In the genomic region with DNA sequence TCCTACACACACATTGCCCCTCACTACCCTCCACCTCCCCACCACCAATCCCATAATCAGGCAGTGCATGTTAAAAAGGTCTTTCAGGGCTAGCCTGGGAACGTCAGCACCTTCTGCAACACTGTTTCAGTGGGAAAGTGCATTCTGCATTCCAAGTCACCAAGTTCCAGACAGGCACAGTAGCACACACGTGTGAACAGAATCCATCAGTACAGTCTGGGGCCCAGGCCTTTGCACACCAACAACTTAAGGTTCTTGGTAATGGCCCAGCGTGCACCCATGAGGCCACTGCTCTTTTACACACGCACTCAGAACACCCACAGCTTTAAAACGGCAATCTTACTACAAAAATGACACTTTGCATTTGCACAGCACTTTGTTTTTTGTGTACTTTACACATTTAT, we compare ENCODE assay signal across 8 cellular contexts. TPM values are rescaled to one million over a fixed set of nuclear protein-coding genes. Genes with fewer than 3 reads are reported as not detected.
DNase-seq lines count a peak whose midpoint lies in the region; ATAC-seq and TF ChIP-seq lines count a peak whose summit lies in the region.

No MANE protein-coding gene starts in this region.

- H4K20me1 ChIP-seq in GM23248 (ENCODE audit: insufficient read depth), result no peaks in the 10 kb centered on the region

- POLR2A ChIA-PET in T-cell (lab: Charles Lee), result no interaction called here

- H3K4me3 Mint-ChIP-seq in T-cell, result peak overlapping the region; percentile 84 to 96 (median 85)

- H3K27me3 Mint-ChIP-seq in T-cell, result peaks cover 0 to 4% of the 10 kb centered on the region in 2 donors

- H3K27me3 ChIP-seq in GM23248 (replicated peaks; ENCODE audit: insufficient read depth), result no peaks in the 10 kb centered on the region
- no peaks in the 10 kb centered on the region for H3K27me3 ChIP-seq in skeletal muscle satellite cell (ENCODE audit: control insufficient read depth, insufficient read depth, low read length)

- peak overlapping the region; percentile 100 for H3K27ac ChIP-seq in GM23248

- ATAC-seq in T-cell (replicated peaks in 1 of 4) (no peak), HG03571 (IDR thresholded peaks at IDR 0.05; ENCODE audit: unreplicated experiment) (no peak)

- H3K4me1 ChIP-seq in GM23248 (ENCODE audit: insufficient read depth), result peaks cover 44% of the 10 kb centered on the region
- peaks cover 50% of the 10 kb centered on the region for H3K4me1 ChIP-seq in skeletal muscle satellite cell (ENCODE audit: control insufficient read depth, insufficient read depth, low read length)

- peak overlapping the region; percentile 95 for H3K4me3 ChIP-seq in GM23248
- peak overlapping the region; percentile 98 for H3K4me3 ChIP-seq in fibroblast of pulmonary artery (replicated peaks; ENCODE audit: low read depth, low read length)
- peak overlapping the region; percentile 81 for H3K4me3 ChIP-seq in skeletal muscle satellite cell (ENCODE audit: low read length)

- CTCF ChIA-PET in T-cell (lab: Charles Lee), result no interaction called here

- peaks cover 42% of the 10 kb centered on the region for H3K36me3 ChIP-seq in GM23248 (ENCODE audit: low read depth)
- H3K36me3 ChIP-seq in skeletal muscle satellite cell (ENCODE audit: insufficient read depth, low read length), result peaks cover 48% of the 10 kb centered on the region

- DNase-seq in GM23248, result peak; percentile 60
- DNase-seq in T-cell, result no peak
- no peak for DNase-seq in fibroblast of pulmonary artery (ENCODE audit: low read depth)
- no peak for DNase-seq in hepatic stellate cell (ENCODE audit: low spot score)
- no peak for DNase-seq in NCI-H1930 (lab: John Stamatoyannopoulos, UW)
- DNase-seq in MV-4-11 (lab: John Stamatoyannopoulos, UW), result no peak

- peak overlapping the region; percentile 77 to 90 for H3K27ac Mint-ChIP-seq in T-cell

- H3K9me3 Mint-ChIP-seq in T-cell, result no peaks in the 10 kb centered on the region

- H3F3A ChIP-seq in GM23248 (ENCODE audit: insufficient read depth), result peaks cover 76% of the 10 kb centered on the region

- no peak overlapping the region for H2AFZ ChIP-seq in GM23248

- 1 to 2% methylated on average over 5 of the region's 5 CpGs for WGBS in GM23248 (ENCODE audit: low coverage in 1 of 2, low lambda C conversion rate in 2 of 2, missing lambda C conversion rate in 2 of 2), 2 experiments

- H3K9ac ChIP-seq in GM23248 (peak overlapping the region; percentile 99), skeletal muscle satellite cell (ENCODE audit: low read depth, low read length) (peak overlapping the region; percentile 100)

- TF ChIP-seq CTCF in fibroblast of pulmonary artery (IDR thresholded peaks at IDR 0.05; ENCODE audit: low read length, missing control alignments), result no peak

- no peaks in the 10 kb centered on the region for H3K9me2 ChIP-seq in GM23248 (ENCODE audit: insufficient read depth)

- in situ Hi-C loops in GM23248 (cut with MboI), result no loop called here

- peaks cover 72% of the 10 kb centered on the region for H3K79me2 ChIP-seq in GM23248 (ENCODE audit: insufficient read depth)

- H3K4me2 ChIP-seq in GM23248 (ENCODE audit: unreplicated experiment) (peak overlapping the region; percentile 100), skeletal muscle satellite cell (ENCODE audit: low read length) (peak overlapping the region; percentile 85)

- H3K9me3 ChIP-seq in GM23248 (ENCODE audit: low read depth), result no peaks in the 10 kb centered on the region
- no peaks in the 10 kb centered on the region for H3K9me3 ChIP-seq in skeletal muscle satellite cell (replicated peaks; ENCODE audit: low read length)

- H3K36me3 Mint-ChIP-seq in T-cell, result peaks cover 21% of the 10 kb centered on the region

- H3K4me1 Mint-ChIP-seq in T-cell, result peaks cover 42 to 64% (median 48%) of the 10 kb centered on the region in 3 donors

RNA-seq across cellular contexts. Expression of gene ANXA2, which starts 1.2 kb away (rescaled TPM):
- total RNA-seq in GM23248 (2014; rRNA removed; shearing (Covaris generic)), result 4,470 and 4,692 TPM in 2 replicates
- 6,052 and 6,251 TPM in 2 replicates for polyA plus RNA-seq in GM23248 (2016; fragmentation: Nextera tagmentation; extraction: Ambion mirVana)
- 100 to 1,000 TPM in 4 of 5 donors, 10 to 100 TPM in 1; 59.4 to 223 (median 159) TPM for total RNA-seq in T-cell
- 4,583 and 5,218 TPM in 2 replicates for total RNA-seq in skeletal muscle satellite cell (2012; rRNA removed)

Comparison
In these comparisons a context has a peak if more than half of its experiments do, and no peak if none do; other contexts are left out.
1. RNA of gene ANXA2, which starts 1.2 kb away (total RNA-seq): 4,470 to 4,692 TPM in GM23248; 59.4 to 223 TPM in T-cell; every median in the first group is over 10 times any median in the second.
2. Peak in every context shown above with its lines, with median percentiles within 50 percentile points of each other: H3K4me3 ChIP-seq.